22 cellular contexts compared by ENCODE assay signal in genomic region chr12:69039881-69040280, GRCh38.
DNase-seq lines count a peak whose midpoint lies in the region; ATAC-seq, FAIRE-seq and TF ChIP-seq lines count a peak whose summit lies in the region.
"Had no signal": no experiment of that assay in that cellular context is flagged by ENCODE, and none has a peak within 500 bp of the region (broad histone marks: within the 10 kb centered on the region; RNA-seq: fewer than 3 reads in every experiment).

No MANE protein-coding gene starts in this region.

- TF ChIP-seq EP300 in upper lobe of left lung (IDR thresholded peaks at IDR 0.05) = no peak

- intact Hi-C loops in Right ventricle myocardium inferior (cut with DNase I) (no loop called here), left colon (cut with DNase I, micrococcal nuclease) (no loop called here)

- H3K4me3 ChIP-seq in right atrium auricular region (no peak overlapping the region), upper lobe of left lung (no peak overlapping the region)

- DNase-seq in Right ventricle myocardium inferior (ENCODE audit: missing footprints) = no peak
- no peak for DNase-seq in right atrium auricular region (ENCODE audit: low spot score)
- DNase-seq in NCI-H2171 (lab: John Stamatoyannopoulos, UW) = peak; percentile 87
- no peak for DNase-seq in effector memory CD8-positive, alpha-beta T cell
- no peak for DNase-seq in upper lobe of left lung
- no peak for DNase-seq in medulla oblongata (ENCODE audit: extremely low spot score)
- no peak for DNase-seq in left colon
- no peak for DNase-seq in urothelium cell line (ENCODE audit: low spot score)
- DNase-seq: activated T-cell treated with anti-CD3 and anti-CD28 coated beads, Interleukin-2, amount 50 U/mL, for 1 hour; brain microvascular endothelial cell; DMS79 treated with DMSO at 0.1 percent for 48 hours; H9; head of caudate nucleus; NCI-H2081; NCI-H748 treated with DMSO at 0.1 percent for 48 hours; stimulated activated naive CD8-positive, alpha-beta T cell treated with anti-CD3 and anti-CD28 coated beads, Interleukin-15, Interleukin-2, amounts not matched to agents 100 U/mL and 50 U/mL, for 24 hours had no signal

- H3K27me3 Mint-ChIP-seq in effector memory CD8-positive, alpha-beta T cell = peaks cover 11 to 33% of the 10 kb centered on the region in 2 donors

- H3K4me1 ChIP-seq in right atrium auricular region = no peaks in the 10 kb centered on the region
- H3K4me1 ChIP-seq in upper lobe of left lung = no peaks in the 10 kb centered on the region

- WGBS in upper lobe of left lung, 2 donors = 58 to 72% methylated on average over 2 of the region's 2 CpGs

- H3K9me3 Mint-ChIP-seq in effector memory CD8-positive, alpha-beta T cell = no peaks in the 10 kb centered on the region
- H3K9me3 Mint-ChIP-seq: activated naive CD4-positive, alpha-beta T cell treated with anti-CD3 and anti-CD28 coated beads, Interleukin-2, amount 50 U/mL, for 72 hours; H9; mesothelial cell of epicardium had no signal

- H3K36me3 Mint-ChIP-seq in effector memory CD8-positive, alpha-beta T cell (ENCODE audit: insufficient read depth) = peaks cover 3% of the 10 kb centered on the region
- H3K36me3 Mint-ChIP-seq: activated naive CD4-positive, alpha-beta T cell treated with anti-CD3 and anti-CD28 coated beads, Interleukin-2, amount 50 U/mL, for 72 hours; mesothelial cell of epicardium had no signal

- peak; percentile 67 for ATAC-seq in Right ventricle myocardium inferior
- ATAC-seq in effector memory CD8-positive, alpha-beta T cell (replicated peaks) = peak; percentile 16
- ATAC-seq in upper lobe of left lung (ENCODE audit: low FRiP score in 2 of 2) = peak; percentile 30 to 89
- ATAC-seq in left colon = no peak
- ATAC-seq: activated naive CD4-positive, alpha-beta T cell treated with anti-CD3 and anti-CD28 coated beads, Interleukin-2, amount 50 U/mL, for 72 hours; esophagus mucosa; stimulated activated naive CD8-positive, alpha-beta T cell treated with anti-CD3 and anti-CD28 coated beads, Interleukin-15, Interleukin-2, amounts not matched to agents 100 U/mL and 50 U/mL, for 24 hours had no signal

- TF ChIP-seq CTCF in right atrium auricular region (IDR thresholded peaks at IDR 0.05) = no peak
- no peak for TF ChIP-seq CTCF in upper lobe of left lung (IDR thresholded peaks at IDR 0.05)

- H3K4me1 Mint-ChIP-seq in effector memory CD8-positive, alpha-beta T cell (ENCODE audit: low read depth in 2 of 2) = no peaks in the 10 kb centered on the region
- H3K4me1 Mint-ChIP-seq: mesothelial cell of epicardium had no signal

- no peak overlapping the region for H3K4me3 Mint-ChIP-seq in effector memory CD8-positive, alpha-beta T cell
- H3K4me3 Mint-ChIP-seq: H9, mesothelial cell of epicardium had no signal

- H3K9me3 ChIP-seq in right atrium auricular region (no peaks in the 10 kb centered on the region), upper lobe of left lung (no peaks in the 10 kb centered on the region)

- H3K27me3 ChIP-seq in right atrium auricular region (no peaks in the 10 kb centered on the region), upper lobe of left lung (no peaks in the 10 kb centered on the region)
- H3K27me3 ChIP-seq: brain microvascular endothelial cell had no signal

- FAIRE-seq in urothelium cell line (lab: Jason Lieb, UNC) = no peak
- FAIRE-seq: A204.1, islet of Langerhans had no signal

- no peak overlapping the region for H3K27ac ChIP-seq in right atrium auricular region
- peak overlapping the region in 1 of 4 donors; percentile 23 for H3K27ac ChIP-seq in upper lobe of left lung
- H3K27ac ChIP-seq: brain microvascular endothelial cell, C4-2B had no signal

- H3K27ac Mint-ChIP-seq in effector memory CD8-positive, alpha-beta T cell = no peak overlapping the region
- H3K27ac Mint-ChIP-seq: activated naive CD4-positive, alpha-beta T cell treated with anti-CD3 and anti-CD28 coated beads, Interleukin-2, amount 50 U/mL, for 72 hours; H9; mesothelial cell of epicardium had no signal

- TF ChIP-seq POLR2A in upper lobe of left lung (IDR thresholded peaks at IDR 0.05) = no peak

- no peaks in the 10 kb centered on the region for H3K36me3 ChIP-seq in right atrium auricular region
- H3K36me3 ChIP-seq in upper lobe of left lung = no peaks in the 10 kb centered on the region
- H3K36me3 ChIP-seq: brain microvascular endothelial cell had no signal
